20 cellular contexts compared by ENCODE assay signal in genomic region chr18:9362869-9363268, GRCh38. TPM values are rescaled to one million over a fixed set of nuclear protein-coding genes. Genes with fewer than 3 reads are reported as not detected.
A peak's percentile ranks its signal among the peaks of the same experiment; 100 is the strongest.
DNase-seq lines count a peak whose midpoint lies in the region; ATAC-seq and TF ChIP-seq lines count a peak whose summit lies in the region.
"Had no signal": no experiment of that assay in that cellular context is flagged by ENCODE, and none has a peak within 500 bp of the region (broad histone marks: within the 10 kb centered on the region; RNA-seq: fewer than 3 reads in every experiment).

No MANE protein-coding gene starts in this region.

- H3K9me3 Mint-ChIP-seq in MCF 10A (ENCODE audit: unreplicated experiment), result no peaks in the 10 kb centered on the region
- no peaks in the 10 kb centered on the region for H3K9me3 Mint-ChIP-seq in mesothelial cell of epicardium
- H3K9me3 Mint-ChIP-seq: activated T-helper 2 cell treated with anti-CD3 and anti-CD28 coated beads, Interferon-gamma antibody, Interleukin-2, Interleukin-4, amounts not matched to agents 10 μg/mL and 5 μg/mL and 100 μg/mL, durations not matched to agents 14 hours and 24 hours and 36 hours; CD14-positive monocyte; naive B cell; stimulated activated memory B cell treated with anti-CD40 and anti-IgM and Interleukin-4, amounts not matched to agents 10 μg/mL and 1 μg/mL and 100 μg/mL, for 72 hours had no signal

- 10 to 13% methylated on average over 1 of the region's 1 CpG for WGBS in aorta, 2 donors

- H3K27ac ChIP-seq in breast epithelium, result no peak overlapping the region
- peak overlapping the region in 1 of 2 donors; percentile 51 for H3K27ac ChIP-seq in aorta (ENCODE audit: low read depth in 1 of 2, low read length in 2 of 2)
- H3K27ac ChIP-seq: 22Rv1, adrenal gland, psoas muscle had no signal

- H3K27me3 ChIP-seq in breast epithelium, result no peaks in the 10 kb centered on the region
- H3K27me3 ChIP-seq in aorta (ENCODE audit: control insufficient read depth in 1 of 2, insufficient read depth in 2 of 2, low read length in 1 of 2), result no peaks in the 10 kb centered on the region
- H3K27me3 ChIP-seq: adrenal gland, upper lobe of left lung had no signal

- H3K9me3 ChIP-seq in breast epithelium (no peaks in the 10 kb centered on the region), aorta (ENCODE audit: control insufficient read depth, low read length) (no peaks in the 10 kb centered on the region)
- H3K9me3 ChIP-seq: adrenal gland, psoas muscle, upper lobe of left lung had no signal

- H3K27me3 Mint-ChIP-seq in MCF 10A (ENCODE audit: insufficient read depth, unreplicated experiment) (no peaks in the 10 kb centered on the region), mesothelial cell of epicardium (ENCODE audit: low read depth) (no peaks in the 10 kb centered on the region)
- H3K27me3 Mint-ChIP-seq: naive B cell; stimulated activated memory B cell treated with anti-CD40 and anti-IgM and Interleukin-4, amounts not matched to agents 10 μg/mL and 1 μg/mL and 100 μg/mL, for 72 hours had no signal

- intact Hi-C loops in MCF 10A (cut with micrococcal nuclease), result no loop called here
- intact Hi-C loops in breast epithelium (cut with DNase I; ENCODE audit: low total_unique reads), result no loop called here
- intact Hi-C loops in aorta (cut with DNase I), result loop anchor here in 1 of 2 donors (2.0 to 10.0 kb wide), 3 partner anchors 28 to 152 kb away; partner anchors contain the start of genes RALBP1 and TWSG1

- H3K36me3 ChIP-seq in breast epithelium, result no peaks in the 10 kb centered on the region
- peaks cover 0 to 3% of the 10 kb centered on the region in 2 donors for H3K36me3 ChIP-seq in aorta (ENCODE audit: control insufficient read depth in 1 of 2, insufficient read depth in 2 of 2, low read length in 1 of 2)
- H3K36me3 ChIP-seq: adrenal gland had no signal

- peak overlapping the region; percentile 1 for H3K27ac Mint-ChIP-seq in MCF 10A (ENCODE audit: low read depth, unreplicated experiment)
- H3K27ac Mint-ChIP-seq in mesothelial cell of epicardium, result peak overlapping the region; percentile 86
- H3K27ac Mint-ChIP-seq: activated T-helper 2 cell treated with anti-CD3 and anti-CD28 coated beads, Interferon-gamma antibody, Interleukin-2, Interleukin-4, amounts not matched to agents 10 μg/mL and 5 μg/mL and 100 μg/mL, durations not matched to agents 14 hours and 24 hours and 36 hours; naive B cell; stimulated activated memory B cell treated with anti-CD40 and anti-IgM and Interleukin-4, amounts not matched to agents 10 μg/mL and 1 μg/mL and 100 μg/mL, for 72 hours had no signal

- TF ChIP-seq POLR2A in breast epithelium (IDR thresholded peaks at IDR 0.05), result no peak

- H3K36me3 Mint-ChIP-seq in MCF 10A (ENCODE audit: insufficient read depth, unreplicated experiment) (peaks cover 27% of the 10 kb centered on the region), mesothelial cell of epicardium (peaks cover 22% of the 10 kb centered on the region)

- POLR2A ChIA-PET in MCF 10A (lab: Yijun Ruan, JAX), result interaction anchor here (0.6 to 1.7 kb wide), 5 partner anchors 12 to 112 kb away, joined by 3 to 6 read pairs (median 4); partner anchors contain the start of gene RALBP1

- ATAC-seq in aorta (ENCODE audit: low FRiP score) (no peak), HG02981 (IDR thresholded peaks at IDR 0.05; ENCODE audit: unreplicated experiment) (no peak), HG03571 (IDR thresholded peaks at IDR 0.05; ENCODE audit: unreplicated experiment) (no peak)
- ATAC-seq: psoas muscle; stimulated activated memory B cell treated with anti-CD40 and anti-IgM and Interleukin-4, amounts not matched to agents 10 μg/mL and 1 μg/mL and 100 μg/mL, for 72 hours had no signal

- TF ChIP-seq CTCF in MCF 10A (IDR thresholded peaks at IDR 0.05; ENCODE audit: unreplicated experiment) (no peak), breast epithelium (IDR thresholded peaks at IDR 0.05) (no peak), choroid plexus epithelial cell (conservative IDR thresholded peaks at IDR 0.05; ENCODE audit: low read depth, low read length) (no peak), mesothelial cell of epicardium (IDR thresholded peaks at IDR 0.05; ENCODE audit: unreplicated experiment) (no peak)

- H3K4me3 ChIP-seq in breast epithelium, result no peak overlapping the region
- H3K4me3 ChIP-seq in choroid plexus epithelial cell (ENCODE audit: low read depth, low read length), result no peak overlapping the region
- peak overlapping the region; percentile 26 for H3K4me3 ChIP-seq in aorta (ENCODE audit: low read length in 2 of 2)
- H3K4me3 ChIP-seq: adrenal gland, psoas muscle, upper lobe of left lung had no signal

- DNase-seq in MCF 10A (ENCODE audit: unreplicated experiment) (no peak), breast epithelium (ENCODE audit: low spot score in 2 of 2) (no peak), choroid plexus epithelial cell (ENCODE audit: low read depth) (peak; percentile 23), mesothelial cell of epicardium (ENCODE audit: low spot score in 2 of 2, unreplicated experiment in 2 of 2) (no peak), aorta (no peak), DMS 273 (lab: John Stamatoyannopoulos, UW; ENCODE audit: unreplicated experiment) (no peak)
- DNase-seq: adrenal gland, cerebellar nuclear complex, DMS153, H9, naive B cell, NCI-H187 treated with DMSO at 0.1 percent for 48 hours, psoas muscle, upper lobe of left lung had no signal

- no peaks in the 10 kb centered on the region for H3K4me1 ChIP-seq in breast epithelium
- peaks cover 3 to 7% of the 10 kb centered on the region in 2 donors for H3K4me1 ChIP-seq in aorta (ENCODE audit: control insufficient read depth in 1 of 2, insufficient read depth in 2 of 2, low read length in 2 of 2)
- H3K4me1 ChIP-seq: adrenal gland, psoas muscle, upper lobe of left lung had no signal

- BruUV-seq in MCF 10A (replicated peaks; lab: Mats Ljungman, UMichigan), result no TSS peak

- CTCF ChIA-PET in MCF 10A (lab: Yijun Ruan, JAX), result interaction anchor here (0.6 kb wide), 2 partner anchors 68 to 328 kb away, joined by 3 read pairs; no protein-coding TSS in a partner anchor

- H3K4me1 Mint-ChIP-seq in MCF 10A (ENCODE audit: insufficient read depth, unreplicated experiment) (peaks cover 34% of the 10 kb centered on the region), mesothelial cell of epicardium (peaks cover 36% of the 10 kb centered on the region)
- H3K4me1 Mint-ChIP-seq: stimulated activated memory B cell treated with anti-CD40 and anti-IgM and Interleukin-4, amounts not matched to agents 10 μg/mL and 1 μg/mL and 100 μg/mL, for 72 hours had no signal

- H3K4me3 Mint-ChIP-seq in MCF 10A (ENCODE audit: unreplicated experiment) (no peak overlapping the region), mesothelial cell of epicardium (no peak overlapping the region)
- H3K4me3 Mint-ChIP-seq: CD14-positive monocyte; H9; naive B cell; stimulated activated memory B cell treated with anti-CD40 and anti-IgM and Interleukin-4, amounts not matched to agents 10 μg/mL and 1 μg/mL and 100 μg/mL, for 72 hours had no signal

RNA-seq across cellular contexts. Expression of gene TWSG1, which starts 28.3 kb away (rescaled TPM):
- total RNA-seq in MCF 10A (2022) (26.0 and 31.7 TPM in 2 replicates), breast epithelium (10 to 100 TPM; 34.4 to 45.9 (median 42.7) TPM), mesothelial cell of epicardium (57.2 to 60.2 TPM (median 59.8 TPM) in 3 replicates), aorta (100 to 1,000 TPM; 100 to 148 TPM)
- 10 to 100 TPM; 51.7 to 80.4 TPM for polyA plus RNA-seq in aorta

Comparison
In these comparisons a context has a peak if more than half of its experiments do, and no peak if none do; other contexts are left out.
1. H3K4me3 ChIP-seq: peak in aorta (2 of 2); none in breast epithelium (0 of 3) and choroid plexus epithelial cell (single experiment).